ENCODE assay signal across 1 cellular context in genomic region chr2:54966165-54966819, GRCh38.
TF ChIP-seq lines count a peak whose summit lies in the region.

No MANE protein-coding gene starts in this region.

TF ChIP-seq in HEK293, 187 proteins besides CTCF, POLR2A, EP300 and RAD21 (continued from another document):
- TF ChIP-seq PATZ1 (tag by site-specific recombination; IDR thresholded peaks at IDR 0.05) (no peak), ZXDB (tag by site-specific recombination; IDR thresholded peaks at IDR 0.05) (no peak)
